In genomic region chr17:67812380-67812779, GRCh38 we compare ENCODE assay signal across 3 cellular contexts.
TF ChIP-seq lines count a peak whose summit lies in the region.
"Not testable (repeated sequence)": the region's sequence is repeated elsewhere in the genome, so short reads cannot be mapped to it uniquely, and the experiment has no call there.

No MANE protein-coding gene starts in this region.

TF ChIP-seq in HCT116, 20 proteins besides CTCF, POLR2A, EP300 and RAD21:
- TF ChIP-seq CEBPB (IDR thresholded peaks at IDR 0.05; ENCODE audit: low read depth) (peak; percentile 83), CBX3 (IDR thresholded peaks at IDR 0.05; ENCODE audit: low read depth) (0 out of 2 replicates have a peak, but pooled peaks have one; percentile 23)

TF ChIP-seq in WTC11, 78 proteins besides CTCF, POLR2A, EP300 and RAD21:
- TF ChIP-seq GABPB1 (CRISPR knock-in tag; IDR thresholded peaks at IDR 0.05), result peak; percentile 85

TF ChIP-seq in K562, 482 proteins besides CTCF, POLR2A, EP300 and RAD21:
- TF ChIP-seq MLLT1 (IDR thresholded peaks at IDR 0.05), result peak in 1 of 2 experiments; percentile 58; a peak in 1 of 4 replicates
- TF ChIP-seq JUND (IDR thresholded peaks at IDR 0.05; ENCODE audit: borderline replicate concordance, low read depth, low read length), result peak; percentile 70; the same call in 1 of the 2 replicates
- TF ChIP-seq JUND (tag; IDR thresholded peaks at IDR 0.05; ENCODE audit: borderline replicate concordance, low read depth, low read length); ATF3 (CRISPR knock-in tag; conservative IDR thresholded peaks at IDR 0.05): not testable (repeated sequence)
- TF ChIP-seq ARID1B (IDR thresholded peaks at IDR 0.05), result peak; percentile 42; the same call in 1 of the 2 replicates
- 0 out of 2 replicates have a peak, but pooled peaks have one; percentile 38 for TF ChIP-seq ZNF24 (IDR thresholded peaks at IDR 0.05)
- peak; percentile 37; the same call in 1 of the 2 replicates for TF ChIP-seq C11orf30 (IDR thresholded peaks at IDR 0.05; ENCODE audit: low read depth)
- peak; percentile 75 for TF ChIP-seq CEBPB (tag; IDR thresholded peaks at IDR 0.05)
- TF ChIP-seq SMARCA4 (IDR thresholded peaks at IDR 0.05), result peak; percentile 58
- TF ChIP-seq CEBPG (CRISPR knock-in tag; IDR thresholded peaks at IDR 0.05), result peak; percentile 94
- TF ChIP-seq CEBPG (tag; conservative IDR thresholded peaks at IDR 0.05 in 1 of 2, IDR thresholded peaks at IDR 0.05 in 1 of 2), result peak; percentile 37 to 92; a peak in 3 of 4 replicates
- TF ChIP-seq ZNF316 (IDR thresholded peaks at IDR 0.05), result peak; percentile 6; the same call in 1 of the 2 replicates
- peak; percentile 79 for TF ChIP-seq ATF7 (IDR thresholded peaks at IDR 0.05)
- TF ChIP-seq HDAC2 (IDR thresholded peaks at IDR 0.05), result peak; percentile 31; the same call in 1 of the 2 replicates
- TF ChIP-seq ATF3 (IDR thresholded peaks at IDR 0.05), result peak; percentile 96
- peak; percentile 24; the same call in 1 of the 2 replicates for TF ChIP-seq MTA3 (IDR thresholded peaks at IDR 0.05; ENCODE audit: borderline replicate concordance)
- TF ChIP-seq DMBX1 (CRISPR knock-in tag; IDR thresholded peaks at IDR 0.05; ENCODE audit: borderline replicate concordance), result peak; percentile 53; the same call in 1 of the 2 replicates
- TF ChIP-seq BCOR (IDR thresholded peaks at IDR 0.05), result peak; percentile 23; the same call in 1 of the 2 replicates
- peak; percentile 14 for TF ChIP-seq RBM25 (IDR thresholded peaks at IDR 0.05; ENCODE audit: low read depth, low read length, severe bottlenecking)
- TF ChIP-seq TRIM28 (IDR thresholded peaks at IDR 0.05), result peak; percentile 76; the same call in 1 of the 2 replicates
- peak; percentile 82 for TF ChIP-seq IRF9 (tag; IDR thresholded peaks at IDR 0.05)
- TF ChIP-seq EP400 (IDR thresholded peaks at IDR 0.05), result 0 out of 2 replicates have a peak, but pooled peaks have one; percentile 24
- TF ChIP-seq NFE2 (IDR thresholded peaks at IDR 0.05; ENCODE audit: low read depth), result 0 out of 2 replicates have a peak, but pooled peaks have one; percentile 15
- peak in 1 of 2 experiments; percentile 45; a peak in 1 of 4 replicates for TF ChIP-seq RCOR1 (IDR thresholded peaks at IDR 0.05; ENCODE audit: borderline replicate concordance in 1 of 2, low read depth in 2 of 2, low read length in 2 of 2)
- peak; percentile 27 for TF ChIP-seq BRD9 (IDR thresholded peaks at IDR 0.05; ENCODE audit: low read depth, partially characterized antibody)
- peak; percentile 97 to 98 for TF ChIP-seq TRIM24 (IDR thresholded peaks at IDR 0.05)
TF ChIP-seq in K562: peak in this region for 23; not testable (repeated sequence) for 459.
